In genomic region chr4:138901177-138901576, GRCh38 we compare ENCODE assay signal across 24 cellular contexts.
"Had no signal": no experiment of that assay in that cellular context is flagged by ENCODE, and none has a peak within 500 bp of the region (broad histone marks: within the 10 kb centered on the region; RNA-seq: fewer than 3 reads in every experiment).

No MANE protein-coding gene starts in this region.

- H3K36me3 ChIP-seq: ascending aorta, cardiac muscle cell had no signal

- H3K9me3 ChIP-seq: ascending aorta, body of pancreas had no signal

- H3K27ac ChIP-seq: ascending aorta, body of pancreas, cardiac muscle cell had no signal

- DNase-seq: activated CD4-positive, alpha-beta T cell treated with anti-CD3 and anti-CD28 coated beads, Interleukin-2, amount 10 ng/mL, durations not matched to agents 24 days and 14 days; activated CD4-positive, alpha-beta T cell treated with anti-CD3 and anti-CD28 coated beads, Interleukin-2, amount 50 U/mL, for 48 hours; activated CD4-positive, CD25-positive, alpha-beta regulatory T cell treated with anti-CD3 and anti-CD28 coated beads, Interleukin-2, amount 50 U/mL, for 72 hours; activated effector memory CD4-positive, alpha-beta T cell treated with anti-CD3 and anti-CD28 coated beads, Interleukin-2, amount 50 U/mL, for 16 hours; activated naive CD4-positive, alpha-beta T cell treated with Interleukin-2 at 50 U/mL for 16 hours; activated naive CD8-positive, alpha-beta T cell treated with anti-CD3 and anti-CD28 coated beads, Interleukin-2, amount 50 U/mL, for 24 hours; activated T-cell treated with anti-CD3 and anti-CD28 coated beads, Interleukin-2, amount 50 U/mL, for 4 hours; amniotic stem cell; body of pancreas; cerebellar nuclear complex; Karpas-422; NCI-H1417; NCI-H1930; NCI-H510A treated with DMSO at 0.1 percent for 48 hours; NCI-H69; PC-3; SIG-M5; T-helper 17 cell; T-helper 9 cell had no signal

- FAIRE-seq: RCC 7860 had no signal

- H3K4me3 ChIP-seq: ascending aorta, body of pancreas, cardiac muscle cell had no signal

- H3K27me3 ChIP-seq: ascending aorta, body of pancreas, cardiac muscle cell had no signal

- ATAC-seq: activated naive CD4-positive, alpha-beta T cell treated with anti-CD3 and anti-CD28 coated beads, Interleukin-2, amount 50 U/mL, for 72 hours; activated naive CD8-positive, alpha-beta T cell treated with anti-CD3 and anti-CD28 coated beads, Interleukin-2, amount 50 U/mL, for 24 hours; activated T-cell treated with anti-CD3 and anti-CD28 coated beads, Interleukin-2, amount 50 U/mL, for 4 hours; body of pancreas; PC-3; T-helper 17 cell; WTC11 had no signal

- H3K4me1 ChIP-seq: ascending aorta, body of pancreas had no signal
